ENCODE assay signal across 9 cellular contexts in the genomic region with DNA sequence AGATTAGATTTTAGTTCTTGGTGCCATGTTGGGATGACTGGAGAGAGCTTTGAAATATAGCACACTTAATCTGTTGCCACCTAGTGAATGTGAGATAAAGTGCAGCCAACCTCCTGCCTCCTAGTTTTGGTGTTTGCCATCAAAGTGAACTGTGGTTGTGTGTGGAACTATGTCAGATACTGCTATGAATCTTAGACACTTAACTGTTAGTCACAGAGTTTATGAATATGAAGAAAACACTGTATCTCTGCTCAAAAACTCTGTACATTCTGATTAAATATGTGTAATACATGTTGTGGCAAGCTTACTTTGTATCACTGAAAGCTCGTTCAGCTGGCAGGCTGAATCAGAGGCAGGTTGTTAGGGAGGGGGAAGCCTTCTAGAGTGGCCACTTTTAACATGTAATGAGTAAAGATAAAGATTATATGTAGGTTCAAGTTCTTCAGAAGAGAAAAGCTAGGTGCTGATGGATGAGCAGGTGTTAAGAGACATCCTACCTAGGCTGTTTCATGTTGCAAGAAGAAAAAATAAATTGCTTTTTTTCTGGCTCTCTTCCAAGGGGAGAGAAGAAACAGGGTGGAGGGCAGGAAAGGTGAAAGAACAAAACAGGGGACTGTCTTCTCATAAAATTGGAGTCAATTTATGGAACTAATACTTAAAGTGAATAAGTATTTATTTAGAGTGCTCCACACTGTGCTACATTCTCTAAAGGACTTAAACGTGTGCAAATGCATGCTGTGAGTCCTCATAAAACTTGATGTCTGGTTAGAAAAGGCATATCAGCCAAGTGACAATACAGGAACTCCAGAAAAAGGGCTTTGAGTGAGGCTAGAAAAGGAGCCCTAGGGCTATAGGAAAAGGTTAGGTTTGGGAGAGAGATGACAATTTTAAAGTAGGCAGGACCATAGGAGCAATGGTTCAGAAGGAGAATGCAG. TPM values are rescaled to one million over a fixed set of nuclear protein-coding genes. Genes with fewer than 3 reads are reported as not detected.
DNase-seq lines count a peak whose midpoint lies in the region; ATAC-seq and TF ChIP-seq lines count a peak whose summit lies in the region.
"Had no signal": no experiment of that assay in that cellular context is flagged by ENCODE, and none has a peak within 500 bp of the region (broad histone marks: within the 10 kb centered on the region; RNA-seq: fewer than 3 reads in every experiment).

No MANE protein-coding gene starts in this region.

- peaks cover 5% of the 10 kb centered on the region for H3K4me1 ChIP-seq in colonic mucosa

- H3K9ac ChIP-seq in colonic mucosa (ENCODE audit: low read depth in 2 of 2, low read length in 2 of 2), result no peak overlapping the region

- H3K4me3 ChIP-seq in colonic mucosa, result no peak overlapping the region

- no peaks in the 10 kb centered on the region for H3K4me1 Mint-ChIP-seq in stimulated activated naive CD8-positive, alpha-beta T cell treated with anti-CD3 and anti-CD28 coated beads, Interleukin-15, amount 100 ng/mL, for 72 hours
- peaks cover 52% of the 10 kb centered on the region for H3K4me1 Mint-ChIP-seq in osteocyte (ENCODE audit: unreplicated experiment)
- H3K4me1 Mint-ChIP-seq in natural killer cell treated with Interleukin-12 subunit alpha and Interleukin-12 subunit beta and Interleukin-15 and Interleukin-18, amount 100 ng/mL, for 72 hours (ENCODE audit: low read depth in 2 of 2), result no peaks in the 10 kb centered on the region
- H3K4me1 Mint-ChIP-seq: central memory CD8-positive, alpha-beta T cell had no signal

- H3K4me3 Mint-ChIP-seq in stimulated activated naive CD8-positive, alpha-beta T cell treated with anti-CD3 and anti-CD28 coated beads, Interleukin-15, amount 100 ng/mL, for 72 hours, result no peak overlapping the region
- H3K4me3 Mint-ChIP-seq in osteocyte (ENCODE audit: unreplicated experiment), result no peak overlapping the region
- H3K4me3 Mint-ChIP-seq in natural killer cell treated with Interleukin-12 subunit alpha and Interleukin-12 subunit beta and Interleukin-15 and Interleukin-18, amount 100 ng/mL, for 72 hours, result no peak overlapping the region
- H3K4me3 Mint-ChIP-seq: central memory CD8-positive, alpha-beta T cell had no signal

- H3K9me3 Mint-ChIP-seq in stimulated activated naive CD8-positive, alpha-beta T cell treated with anti-CD3 and anti-CD28 coated beads, Interleukin-15, amount 100 ng/mL, for 72 hours, result no peaks in the 10 kb centered on the region
- H3K9me3 Mint-ChIP-seq in osteocyte (ENCODE audit: unreplicated experiment), result no peaks in the 10 kb centered on the region
- H3K9me3 Mint-ChIP-seq in natural killer cell treated with Interleukin-12 subunit alpha and Interleukin-12 subunit beta and Interleukin-15 and Interleukin-18, amount 100 ng/mL, for 72 hours, result no peaks in the 10 kb centered on the region
- H3K9me3 Mint-ChIP-seq: central memory CD8-positive, alpha-beta T cell had no signal

- peak overlapping the region in 1 of 2 donors; percentile 1 for H3K27ac Mint-ChIP-seq in stimulated activated naive CD8-positive, alpha-beta T cell treated with anti-CD3 and anti-CD28 coated beads, Interleukin-15, amount 100 ng/mL, for 72 hours
- H3K27ac Mint-ChIP-seq in osteocyte (ENCODE audit: unreplicated experiment), result peak overlapping the region; percentile 86
- H3K27ac Mint-ChIP-seq in natural killer cell treated with Interleukin-12 subunit alpha and Interleukin-12 subunit beta and Interleukin-15 and Interleukin-18, amount 100 ng/mL, for 72 hours, result no peak overlapping the region

- DNase-seq in stimulated activated naive CD8-positive, alpha-beta T cell treated with anti-CD3 and anti-CD28 coated beads, Interleukin-15, amount 100 ng/mL, for 72 hours, result no peak
- DNase-seq in stimulated activated naive CD8-positive, alpha-beta T cell treated with anti-CD3 and anti-CD28 coated beads, Interleukin-15, Interleukin-2, amounts not matched to agents 100 U/mL and 50 U/mL, for 24 hours, result no peak
- peak; percentile 50 for DNase-seq in NCI-H2196 (lab: John Stamatoyannopoulos, UW; ENCODE audit: unreplicated experiment)
- DNase-seq in colonic mucosa, result no peak
- no peak for DNase-seq in osteocyte (ENCODE audit: extremely low spot score, unreplicated experiment)
- DNase-seq in natural killer cell treated with Interleukin-12 subunit alpha and Interleukin-12 subunit beta and Interleukin-15 and Interleukin-18, amount 100 ng/mL, for 72 hours (ENCODE audit: low spot score), result no peak

- peak; percentile 39 for TF ChIP-seq CTCF in colonic mucosa (IDR thresholded peaks at IDR 0.05)
- peak; percentile 59 for TF ChIP-seq CTCF in osteocyte (IDR thresholded peaks at IDR 0.05)

- H3K27me3 ChIP-seq in colonic mucosa, result no peaks in the 10 kb centered on the region

- intact Hi-C loops in colonic mucosa (cut with DNase I), result no loop called here

- H3K27me3 Mint-ChIP-seq in stimulated activated naive CD8-positive, alpha-beta T cell treated with anti-CD3 and anti-CD28 coated beads, Interleukin-15, amount 100 ng/mL, for 72 hours, result peaks cover 29% of the 10 kb centered on the region
- no peaks in the 10 kb centered on the region for H3K27me3 Mint-ChIP-seq in osteocyte (ENCODE audit: unreplicated experiment)
- H3K27me3 Mint-ChIP-seq in natural killer cell treated with Interleukin-12 subunit alpha and Interleukin-12 subunit beta and Interleukin-15 and Interleukin-18, amount 100 ng/mL, for 72 hours, result peaks cover 8 to 10% of the 10 kb centered on the region in 2 donors

- no peaks in the 10 kb centered on the region for H3K36me3 Mint-ChIP-seq in osteocyte (ENCODE audit: unreplicated experiment)
- no peaks in the 10 kb centered on the region for H3K36me3 Mint-ChIP-seq in natural killer cell treated with Interleukin-12 subunit alpha and Interleukin-12 subunit beta and Interleukin-15 and Interleukin-18, amount 100 ng/mL, for 72 hours

- no peaks in the 10 kb centered on the region for H3K9me3 ChIP-seq in colonic mucosa

- peak; percentile 76 for ATAC-seq in stimulated activated naive CD8-positive, alpha-beta T cell treated with anti-CD3 and anti-CD28 coated beads, Interleukin-15, amount 100 ng/mL, for 72 hours
- no peak for ATAC-seq in stimulated activated naive CD8-positive, alpha-beta T cell treated with anti-CD3 and anti-CD28 coated beads, Interleukin-15, Interleukin-2, amounts not matched to agents 100 U/mL and 50 U/mL, for 24 hours
- ATAC-seq in natural killer cell treated with Interleukin-12 subunit alpha and Interleukin-12 subunit beta and Interleukin-15 and Interleukin-18, amount 100 ng/mL, for 72 hours, result no peak
- ATAC-seq in HG02610 (IDR thresholded peaks at IDR 0.05; ENCODE audit: unreplicated experiment), result no peak
- no peak for ATAC-seq in HG03135 (IDR thresholded peaks at IDR 0.05; ENCODE audit: unreplicated experiment)

- no peak overlapping the region for H3K27ac ChIP-seq in colonic mucosa

- no peaks in the 10 kb centered on the region for H3K36me3 ChIP-seq in colonic mucosa

RNA-seq across cellular contexts. Expression of a gene that starts 14.1 kb away (rescaled TPM):
- total RNA-seq in colonic mucosa (10 to 100 TPM; 91.6 to 96.7 TPM), osteocyte (952 and 1,014 TPM in 2 replicates)
- not detected for total RNA-seq in natural killer cell treated with Interleukin-12 subunit alpha and Interleukin-12 subunit beta and Interleukin-15 and Interleukin-18, amount 100 ng/mL, for 72 hours

Comparison
In these comparisons a context has a peak if more than half of its experiments do, and no peak if none do; other contexts are left out.
1. RNA of a gene that starts 14.1 kb away (total RNA-seq): 952 to 1,014 TPM in osteocyte and 91.6 to 96.7 TPM in colonic mucosa; not detected in natural killer cell treated with Interleukin-12 subunit alpha and Interleukin-12 subunit beta and Interleukin-15 and Interleukin-18, amount 100 ng/mL, for 72 hours; every median in the first group is over 10 times any median in the second.